ENCODE assay signal across 8 cellular contexts in genomic region chr7:112206238-112207105, GRCh38. TPM values are rescaled to one million over a fixed set of nuclear protein-coding genes. Genes with fewer than 3 reads are reported as not detected.
A peak's percentile ranks its signal among the peaks of the same experiment; 100 is the strongest.
DNase-seq lines count a peak whose midpoint lies in the region; ATAC-seq and TF ChIP-seq lines count a peak whose summit lies in the region.

Gene DOCK4 (minus strand): TSS chr7:112206399. CDS start chr7:112206138, 261 bp downstream.
A gene with protein sequence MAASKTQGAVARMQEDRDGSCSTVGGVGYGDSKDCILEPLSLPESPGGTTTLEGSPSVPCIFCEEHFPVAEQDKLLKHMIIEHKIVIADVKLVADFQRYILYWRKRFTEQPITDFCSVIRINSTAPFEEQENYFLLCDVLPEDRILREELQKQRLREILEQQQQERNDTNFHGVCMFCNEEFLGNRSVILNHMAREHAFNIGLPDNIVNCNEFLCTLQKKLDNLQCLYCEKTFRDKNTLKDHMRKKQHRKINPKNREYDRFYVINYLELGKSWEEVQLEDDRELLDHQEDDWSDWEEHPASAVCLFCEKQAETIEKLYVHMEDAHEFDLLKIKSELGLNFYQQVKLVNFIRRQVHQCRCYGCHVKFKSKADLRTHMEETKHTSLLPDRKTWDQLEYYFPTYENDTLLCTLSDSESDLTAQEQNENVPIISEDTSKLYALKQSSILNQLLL (plus strand): TSS chr7:112206695. CDS start chr7:112206717, 22 bp downstream.

- H3K27ac ChIP-seq in angular gyrus (ENCODE audit: low read depth, low read length) (peak within 1 kb of the TSS; percentile 94), left ventricle myocardium inferior (replicated peaks) (peak within 1 kb of the TSS; percentile 94), upper lobe of right lung (peak within 1 kb of the TSS; percentile 88)

- H3K27me3 Mint-ChIP-seq in T-helper 1 cell treated with Interleukin-12 subunit alpha and Interleukin-12 subunit beta and Interleukin-4 antibody, amounts not matched to agents 30 μg/mL and 1 μg/mL, for 36 hours (ENCODE audit: low read depth) = peaks cover 36% of the 10 kb centered on the region
- H3K27me3 Mint-ChIP-seq in progenitor cell of endocrine pancreas = no peaks in the 10 kb centered on the region

- no peaks in the 10 kb centered on the region for H3K9me3 ChIP-seq in left ventricle myocardium inferior (replicated peaks)
- H3K9me3 ChIP-seq in upper lobe of right lung = no peaks in the 10 kb centered on the region

- H3K4me3 Mint-ChIP-seq in T-helper 1 cell treated with Interleukin-12 subunit alpha and Interleukin-12 subunit beta and Interleukin-4 antibody, amounts not matched to agents 30 μg/mL and 1 μg/mL, for 36 hours = peak within 1 kb of the TSS; percentile 94
- peak within 1 kb of the TSS; percentile 99 for H3K4me3 Mint-ChIP-seq in progenitor cell of endocrine pancreas (ENCODE audit: low read depth)

- peak within 1 kb of the TSS; percentile 82 for H3K27ac Mint-ChIP-seq in T-helper 1 cell treated with Interleukin-12 subunit alpha and Interleukin-12 subunit beta and Interleukin-4 antibody, amounts not matched to agents 30 μg/mL and 1 μg/mL, for 36 hours
- peak within 1 kb of the TSS; percentile 98 for H3K27ac Mint-ChIP-seq in progenitor cell of endocrine pancreas

- H3K4me1 Mint-ChIP-seq in T-helper 1 cell treated with Interleukin-12 subunit alpha and Interleukin-12 subunit beta and Interleukin-4 antibody, amounts not matched to agents 30 μg/mL and 1 μg/mL, for 36 hours (ENCODE audit: low read depth) = peaks cover 27% of the 10 kb centered on the region
- H3K4me1 Mint-ChIP-seq in progenitor cell of endocrine pancreas (ENCODE audit: low read depth) = peaks cover 31% of the 10 kb centered on the region

- H3K4me1 ChIP-seq in left ventricle myocardium inferior (peaks cover 68% of the 10 kb centered on the region), upper lobe of right lung (peaks cover 18% of the 10 kb centered on the region)

- no peaks in the 10 kb centered on the region for H3K36me3 ChIP-seq in left ventricle myocardium inferior
- no peaks in the 10 kb centered on the region for H3K36me3 ChIP-seq in upper lobe of right lung

- peak; percentile 95 for ATAC-seq in GM18498 (IDR thresholded peaks at IDR 0.05; ENCODE audit: unreplicated experiment)
- ATAC-seq in HG02885 (IDR thresholded peaks at IDR 0.05; ENCODE audit: poor library complexity, unreplicated experiment) = peak; percentile 92
- ATAC-seq in upper lobe of right lung = peak; percentile 96

- TF ChIP-seq CTCF in left ventricle myocardium inferior (IDR thresholded peaks at IDR 0.05; ENCODE audit: borderline replicate concordance) = no peak
- no peak for TF ChIP-seq CTCF in progenitor cell of endocrine pancreas (IDR thresholded peaks at IDR 0.05; ENCODE audit: unreplicated experiment)
- TF ChIP-seq CTCF in upper lobe of right lung (IDR thresholded peaks at IDR 0.05) = peak; percentile 16

- H3K27me3 ChIP-seq in left ventricle myocardium inferior (ENCODE audit: low read depth) = no peaks in the 10 kb centered on the region
- no peaks in the 10 kb centered on the region for H3K27me3 ChIP-seq in upper lobe of right lung

- no peaks in the 10 kb centered on the region for H3K36me3 Mint-ChIP-seq in T-helper 1 cell treated with Interleukin-12 subunit alpha and Interleukin-12 subunit beta and Interleukin-4 antibody, amounts not matched to agents 30 μg/mL and 1 μg/mL, for 36 hours (ENCODE audit: low read depth)
- H3K36me3 Mint-ChIP-seq in progenitor cell of endocrine pancreas (ENCODE audit: insufficient read depth) = no peaks in the 10 kb centered on the region

- DNase-seq in NCI-H1694 (lab: John Stamatoyannopoulos, UW) = peak; percentile 96
- DNase-seq in left ventricle myocardium inferior = peak; percentile 99
- DNase-seq in progenitor cell of endocrine pancreas (ENCODE audit: low spot score, unreplicated experiment) = peak; percentile 99
- peak; percentile 99 for DNase-seq in upper lobe of right lung

- no peaks in the 10 kb centered on the region for H3K9me3 Mint-ChIP-seq in T-helper 1 cell treated with Interleukin-12 subunit alpha and Interleukin-12 subunit beta and Interleukin-4 antibody, amounts not matched to agents 30 μg/mL and 1 μg/mL, for 36 hours
- no peaks in the 10 kb centered on the region for H3K9me3 Mint-ChIP-seq in progenitor cell of endocrine pancreas (ENCODE audit: low read depth)

- intact Hi-C loops in left ventricle myocardium inferior (cut with micrococcal nuclease) = no loop called here
- intact Hi-C loops in upper lobe of right lung (cut with DNase I) = no loop called here

- H3K4me3 ChIP-seq in left ventricle myocardium inferior (peak within 1 kb of the TSS; percentile 89), upper lobe of right lung (peak within 1 kb of the TSS; percentile 90)

RNA-seq across cellular contexts. Expression of gene DOCK4, which starts in this region (rescaled TPM):
- 15.2 TPM for total RNA-seq in left ventricle myocardium inferior
- total RNA-seq in progenitor cell of endocrine pancreas = 28.8 and 33.8 TPM in 2 replicates
- 100 TPM for total RNA-seq in upper lobe of right lung

RNA-seq across cellular contexts. Expression of the second gene that starts in this region (rescaled TPM):
- total RNA-seq in left ventricle myocardium inferior = 14.6 TPM
- 24.3 and 25.9 TPM in 2 replicates for total RNA-seq in progenitor cell of endocrine pancreas
- 31.0 TPM for total RNA-seq in upper lobe of right lung

Comparison
In these comparisons a context has a peak if more than half of its experiments do, and no peak if none do; other contexts are left out.
1. Peak in every context shown above with its lines: DNase-seq, ATAC-seq, H3K4me3 ChIP-seq and H3K27ac ChIP-seq.